8 cellular contexts compared by ENCODE assay signal in genomic region chr3:112561693-112562529, GRCh38. TPM values are rescaled to one million over a fixed set of nuclear protein-coding genes. Genes with fewer than 3 reads are reported as not detected.
DNase-seq lines count a peak whose midpoint lies in the region; ATAC-seq, FAIRE-seq and TF ChIP-seq lines count a peak whose summit lies in the region.

Gene ATG3 (minus strand): TSS chr3:112561962. CDS start chr3:112561528, 434 bp downstream.
Gene SLC35A5 (plus strand): TSS chr3:112562045. CDS start chr3:112563404, 1,359 bp downstream.

- H3K27me3 Mint-ChIP-seq in activated T-cell treated with anti-CD3 and anti-CD28 coated beads, Interleukin-2, amount 50 U/mL, for 72 hours (ENCODE audit: low read depth) = no peaks in the 10 kb centered on the region

- H3K4me1 Mint-ChIP-seq in activated T-cell treated with anti-CD3 and anti-CD28 coated beads, Interleukin-2, amount 50 U/mL, for 72 hours (ENCODE audit: low read depth) = peaks cover 55% of the 10 kb centered on the region

- DNase-seq in DND-41 (peak; percentile 98), RCC 7860 (ENCODE audit: low spot score) (peak; percentile 97), esophagus muscularis mucosa (ENCODE audit: extremely low spot score) (peak; percentile 100)
- DNase-seq in activated T-cell treated with anti-CD3 and anti-CD28 coated beads, Interleukin-2, amount 50 U/mL, for 72 hours = peak; percentile 98 to 99
- DNase-seq in stimulated activated CD8-positive, alpha-beta memory T cell treated with anti-CD3 and anti-CD28 coated beads, Interleukin-7, amount 100 ng/mL, for 4 hours (ENCODE audit: low read depth in 2 of 2) = peak; percentile 98

- H3K27ac ChIP-seq in DND-41 (ENCODE audit: low read length) (peak within 1 kb of the TSS; percentile 98), KOPT-K1 (ENCODE audit: low read depth, low read length, poor library complexity, severe bottlenecking) (peak within 1 kb of the TSS; percentile 86), esophagus muscularis mucosa (replicated peaks in 1 of 4) (peak within 1 kb of the TSS; percentile 94 to 98 (median 94)), muscle layer of duodenum (ENCODE audit: low read length) (peak within 1 kb of the TSS; percentile 96)

- H3K9me3 Mint-ChIP-seq in activated T-cell treated with anti-CD3 and anti-CD28 coated beads, Interleukin-2, amount 50 U/mL, for 72 hours = peaks cover 0 to 2% of the 10 kb centered on the region in 2 donors

- H2AFZ ChIP-seq in DND-41 (ENCODE audit: low read depth, low read length) = peak within 1 kb of the TSS; percentile 96

- H3K4me3 Mint-ChIP-seq in activated T-cell treated with anti-CD3 and anti-CD28 coated beads, Interleukin-2, amount 50 U/mL, for 72 hours = peak within 1 kb of the TSS; percentile 95 to 96

- H3K4me1 ChIP-seq in DND-41 (ENCODE audit: insufficient read depth, low read length) (peaks cover 38% of the 10 kb centered on the region), esophagus muscularis mucosa (peaks cover 22 to 44% (median 39%) of the 10 kb centered on the region in 4 donors), muscle layer of duodenum (ENCODE audit: control insufficient read depth in 1 of 2, insufficient read depth in 2 of 2, low read length in 2 of 2) (peaks cover 17 to 21% of the 10 kb centered on the region in 2 donors)

- peaks cover 4% of the 10 kb centered on the region; the same call in 1 of the 2 replicates for H4K20me1 ChIP-seq in DND-41 (ENCODE audit: insufficient read depth, low read length)

- H3K36me3 Mint-ChIP-seq in activated T-cell treated with anti-CD3 and anti-CD28 coated beads, Interleukin-2, amount 50 U/mL, for 72 hours (ENCODE audit: insufficient read depth in 2 of 2) = peaks cover 5 to 22% of the 10 kb centered on the region in 2 donors

- TF ChIP-seq CTCF in DND-41 (IDR thresholded peaks at IDR 0.05; ENCODE audit: borderline replicate concordance, extremely low read depth, low read length, poor library complexity, severe bottlenecking) = no peak
- no peak for TF ChIP-seq CTCF in esophagus muscularis mucosa (IDR thresholded peaks at IDR 0.05)

- no peaks in the 10 kb centered on the region for H3K27me3 ChIP-seq in DND-41 (ENCODE audit: insufficient read depth, low read length, poor library complexity)
- H3K27me3 ChIP-seq in esophagus muscularis mucosa = no peaks in the 10 kb centered on the region
- no peaks in the 10 kb centered on the region for H3K27me3 ChIP-seq in muscle layer of duodenum (ENCODE audit: low read depth, low read length)

- H3K4me3 ChIP-seq in DND-41 (ENCODE audit: low read depth in 1 of 2, low read length in 2 of 2) (peak within 1 kb of the TSS; percentile 67 to 96), esophagus muscularis mucosa (peak within 1 kb of the TSS; percentile 84 to 95 (median 90)), muscle layer of duodenum (ENCODE audit: low read depth in 1 of 2, low read length in 2 of 2) (peak within 1 kb of the TSS; percentile 76 to 95)

- peak; percentile 40 for TF ChIP-seq POLR2A in esophagus muscularis mucosa (IDR thresholded peaks at IDR 0.05; ENCODE audit: low read depth)

- 0% methylated on average over 34 of the region's 66 CpGs for WGBS in esophagus muscularis mucosa

- H3K36me3 ChIP-seq in DND-41 (ENCODE audit: insufficient read depth, low read length) (peaks cover 23% of the 10 kb centered on the region), KOPT-K1 (ENCODE audit: insufficient read depth, low read length) (peaks cover 19% of the 10 kb centered on the region), esophagus muscularis mucosa (peaks cover 0 to 33% (median 16%) of the 10 kb centered on the region in 4 donors), muscle layer of duodenum (ENCODE audit: control insufficient read depth in 1 of 2, insufficient read depth in 2 of 2, low read length in 2 of 2) (peaks cover 0 to 13% of the 10 kb centered on the region in 2 donors)

- H3K9me3 ChIP-seq in DND-41 (ENCODE audit: insufficient read depth, low read length, severe bottlenecking) (no peaks in the 10 kb centered on the region), KOPT-K1 (ENCODE audit: insufficient read depth, low read length, poor library complexity, severe bottlenecking) (no peaks in the 10 kb centered on the region), esophagus muscularis mucosa (no peaks in the 10 kb centered on the region), muscle layer of duodenum (ENCODE audit: control insufficient read depth in 1 of 2, low read length in 2 of 2) (no peaks in the 10 kb centered on the region)

- peaks cover 63% of the 10 kb centered on the region for H3K79me2 ChIP-seq in DND-41 (ENCODE audit: insufficient read depth, low read length)

- peak within 1 kb of the TSS; percentile 80 for H3K4me2 ChIP-seq in DND-41 (ENCODE audit: insufficient read depth, low read length)

- peak within 1 kb of the TSS; percentile 98 for H3K27ac Mint-ChIP-seq in activated T-cell treated with anti-CD3 and anti-CD28 coated beads, Interleukin-2, amount 50 U/mL, for 72 hours

- TF ChIP-seq EP300 in esophagus muscularis mucosa (IDR thresholded peaks at IDR 0.05) = no peak

- H3K9ac ChIP-seq in DND-41 (ENCODE audit: low read depth, low read length) = peak within 1 kb of the TSS; percentile 87

- intact Hi-C loops in esophagus muscularis mucosa (cut with DNase I) = loop anchor here (5.0 kb wide), 2 partner anchors 75 to 430 kb away; partner anchors contain the start of gene GTPBP8

- FAIRE-seq in RCC 7860 (lab: Jason Lieb, UNC) = peak; percentile 84

- ATAC-seq in DND-41 (ENCODE audit: insufficient read depth, low read depth) = peak; percentile 84
- peak; percentile 81 for ATAC-seq in GM21786 (IDR thresholded peaks at IDR 0.05; ENCODE audit: unreplicated experiment)
- peak; percentile 86 to 88 for ATAC-seq in activated T-cell treated with anti-CD3 and anti-CD28 coated beads, Interleukin-2, amount 50 U/mL, for 72 hours (replicated peaks in 1 of 2)

RNA-seq across cellular contexts. Expression of gene ATG3, which starts in this region (rescaled TPM):
- 10 to 100 TPM; 52.0 to 52.2 TPM for total RNA-seq in activated T-cell treated with anti-CD3 and anti-CD28 coated beads, Interleukin-2, amount 50 U/mL, for 72 hours
- total RNA-seq in esophagus muscularis mucosa = 10 to 100 TPM; 41.3 to 60.3 (median 57.2) TPM

RNA-seq across cellular contexts. Expression of gene SLC35A5, which starts in this region (rescaled TPM):
- 10 to 100 TPM; 24.8 TPM for total RNA-seq in activated T-cell treated with anti-CD3 and anti-CD28 coated beads, Interleukin-2, amount 50 U/mL, for 72 hours
- total RNA-seq in esophagus muscularis mucosa = 10 to 100 TPM; 18.6 to 28.7 (median 22.8) TPM

Comparison
In these comparisons a context has a peak if more than half of its experiments do, and no peak if none do; other contexts are left out.
1. Peak in every context shown above with its lines: DNase-seq, ATAC-seq, H3K4me3 ChIP-seq and H3K27ac ChIP-seq.